Comparison of ENCODE assay signal across 24 cellular contexts in the genomic region with DNA sequence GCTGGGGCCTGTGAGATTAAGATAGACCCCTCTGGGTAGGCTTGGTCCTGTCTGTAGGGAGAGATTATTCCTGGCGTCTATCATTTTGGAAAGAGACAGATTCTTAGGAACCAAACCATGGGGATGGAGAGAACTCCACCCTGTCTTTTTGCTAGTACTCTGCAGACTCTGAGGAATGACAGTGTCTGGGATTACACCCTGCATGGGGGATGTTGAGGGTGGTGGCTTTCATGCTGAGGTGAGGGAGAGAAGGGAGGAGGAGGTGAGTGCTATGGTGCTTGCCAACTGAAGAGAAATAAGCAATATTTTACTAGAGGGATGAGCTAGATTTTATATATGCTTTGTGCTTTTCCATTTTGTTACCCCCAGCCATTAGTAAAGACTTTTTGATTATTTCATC.
"Had no signal": no experiment of that assay in that cellular context is flagged by ENCODE, and none has a peak within 500 bp of the region (broad histone marks: within the 10 kb centered on the region; RNA-seq: fewer than 3 reads in every experiment).

No MANE protein-coding gene starts in this region.

- H3K27ac Mint-ChIP-seq: stimulated activated effector memory CD8-positive, alpha-beta T cell treated with anti-CD3 and anti-CD28 coated beads, Interleukin-12 subunit alpha, Interleukin-12 subunit beta, amount 100 ng/mL, for 72 hours; stimulated activated memory B cell treated with anti-CD40 and anti-IgM and Interleukin-4, amounts not matched to agents 10 μg/mL and 1 μg/mL and 100 μg/mL, for 72 hours; stimulated activated naive B cell treated with anti-CD40 and anti-IgM and Interleukin-4, amounts not matched to agents 10 μg/mL and 1 μg/mL and 100 μg/mL, for 72 hours; stimulated activated naive CD8-positive, alpha-beta T cell treated with anti-CD3 and anti-CD28 coated beads, Interleukin-15, amount 100 ng/mL, for 72 hours; stimulated activated naive CD8-positive, alpha-beta T cell treated with anti-CD3 and anti-CD28 coated beads, Interleukin-15, Interleukin-2, amounts not matched to agents 100 ng/mL and 50 ng/mL, for 24 hours; type B pancreatic cell had no signal

- H3K9me3 Mint-ChIP-seq: type B pancreatic cell had no signal

- H3K36me3 Mint-ChIP-seq: stimulated activated effector memory CD8-positive, alpha-beta T cell treated with anti-CD3 and anti-CD28 coated beads, Interleukin-12 subunit alpha, Interleukin-12 subunit beta, amount 100 ng/mL, for 72 hours; stimulated activated memory B cell treated with anti-CD40 and anti-IgM and Interleukin-4, amounts not matched to agents 10 μg/mL and 1 μg/mL and 100 μg/mL, for 72 hours; type B pancreatic cell had no signal

- H3K4me1 Mint-ChIP-seq: stimulated activated effector memory CD8-positive, alpha-beta T cell treated with anti-CD3 and anti-CD28 coated beads, Interleukin-12 subunit alpha, Interleukin-12 subunit beta, amount 100 ng/mL, for 72 hours; stimulated activated naive CD8-positive, alpha-beta T cell treated with anti-CD3 and anti-CD28 coated beads, Interleukin-15, amount 100 ng/mL, for 72 hours had no signal

- ATAC-seq: stimulated activated effector memory CD8-positive, alpha-beta T cell treated with anti-CD3 and anti-CD28 coated beads, Interleukin-12 subunit alpha, Interleukin-12 subunit beta, amount 100 ng/mL, for 72 hours; stimulated activated memory B cell treated with anti-CD40 and anti-IgM and Interleukin-4, amounts not matched to agents 10 μg/mL and 1 μg/mL and 100 μg/mL, for 72 hours; stimulated activated naive B cell treated with anti-CD40 and anti-IgM and Interleukin-4, amounts not matched to agents 10 μg/mL and 1 μg/mL and 100 μg/mL, for 72 hours; stimulated activated naive CD8-positive, alpha-beta T cell treated with anti-CD3 and anti-CD28 coated beads, Interleukin-15, amount 100 ng/mL, for 72 hours; stimulated activated naive CD8-positive, alpha-beta T cell treated with anti-CD3 and anti-CD28 coated beads, Interleukin-15, Interleukin-2, amounts not matched to agents 100 U/mL and 50 U/mL, for 24 hours; upper lobe of right lung had no signal

- H3K27me3 Mint-ChIP-seq: stimulated activated memory B cell treated with anti-CD40 and anti-IgM and Interleukin-4, amounts not matched to agents 10 μg/mL and 1 μg/mL and 100 μg/mL, for 72 hours had no signal

- DNase-seq: stimulated activated CD4-positive, alpha-beta T cell treated with anti-CD3 and anti-CD28 coated beads, Interleukin-2, amount 100 ng/mL, for 48 hours; stimulated activated CD4-positive, alpha-beta T cell treated with anti-CD3 and anti-CD28 coated beads, Interleukin-4, amount 100 ng/mL, for 1 hour; stimulated activated CD4-positive, alpha-beta T cell treated with anti-CD3 and anti-CD28 coated beads, Interleukin-4, amount 100 ng/mL, for 24 hours; stimulated activated CD4-positive, alpha-beta T cell treated with anti-CD3 and anti-CD28 coated beads, Interleukin-4, amount 100 ng/mL, for 4 hours; stimulated activated CD8-positive, alpha-beta memory T cell treated with anti-CD3 and anti-CD28 coated beads, Interleukin-4, amount 100 ng/mL, for 48 hours; stimulated activated naive B cell treated with anti-CD40 and anti-IgM and Interleukin-4, amounts not matched to agents 10 μg/mL and 1 μg/mL and 100 μg/mL, for 72 hours; stimulated activated naive CD4-positive, alpha-beta T cell; stimulated activated naive CD4-positive, alpha-beta T cell treated with Interleukin-2 at 50 U/mL for 16 hours; stimulated activated naive CD8-positive, alpha-beta T cell treated with anti-CD3 and anti-CD28 coated beads, Interleukin-15, amount 100 ng/mL, for 72 hours; stimulated activated naive CD8-positive, alpha-beta T cell treated with anti-CD3 and anti-CD28 coated beads, Interleukin-15, Interleukin-2, amounts not matched to agents 100 U/mL and 50 U/mL, for 24 hours; stomach; substantia nigra; testis; thyroid gland; tibial artery; transverse colon; trophoblast cell; upper lobe of left lung; upper lobe of right lung; uterus had no signal

- H3K4me3 Mint-ChIP-seq: stimulated activated effector memory CD8-positive, alpha-beta T cell treated with anti-CD3 and anti-CD28 coated beads, Interleukin-12 subunit alpha, Interleukin-12 subunit beta, amount 100 ng/mL, for 72 hours; stimulated activated memory B cell treated with anti-CD40 and anti-IgM and Interleukin-4, amounts not matched to agents 10 μg/mL and 1 μg/mL and 100 μg/mL, for 72 hours; stimulated activated naive B cell treated with anti-CD40 and anti-IgM and Interleukin-4, amounts not matched to agents 10 μg/mL and 1 μg/mL and 100 μg/mL, for 72 hours; stimulated activated naive CD8-positive, alpha-beta T cell treated with anti-CD3 and anti-CD28 coated beads, Interleukin-15, amount 100 ng/mL, for 72 hours; stimulated activated naive CD8-positive, alpha-beta T cell treated with anti-CD3 and anti-CD28 coated beads, Interleukin-15, Interleukin-2, amounts not matched to agents 100 ng/mL and 50 ng/mL, for 24 hours; type B pancreatic cell had no signal
